15 cellular contexts compared by ENCODE assay signal in the genomic region with DNA sequence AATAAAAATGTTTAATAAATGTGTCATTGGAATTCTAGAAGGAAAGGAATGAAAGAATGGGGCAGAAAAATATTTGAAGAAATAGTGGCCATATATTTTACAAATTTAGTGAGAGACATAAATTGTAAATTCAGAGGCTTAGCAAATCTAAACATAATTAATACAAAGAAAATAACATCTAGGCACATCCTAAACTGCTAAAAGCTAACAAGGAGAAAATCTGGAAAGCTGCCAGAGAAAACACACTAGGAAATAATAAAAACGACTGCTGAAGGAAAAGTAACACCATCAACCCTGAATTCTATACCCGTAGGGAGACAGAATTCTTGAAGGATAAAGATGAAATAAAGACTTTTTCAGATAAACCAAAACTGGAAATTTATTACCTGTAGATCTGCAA. TPM values are rescaled to one million over a fixed set of nuclear protein-coding genes. Genes with fewer than 3 reads are reported as not detected.
"Had no signal": no experiment of that assay in that cellular context is flagged by ENCODE, and none has a peak within 500 bp of the region (broad histone marks: within the 10 kb centered on the region; RNA-seq: fewer than 3 reads in every experiment).

No MANE protein-coding gene starts in this region.

- H3K36me3 ChIP-seq: esophagus squamous epithelium, transverse colon had no signal

- H3K27me3 Mint-ChIP-seq: naive thymus-derived CD8-positive, alpha-beta T cell; stimulated activated naive B cell treated with anti-CD40 and anti-IgM and Interleukin-4, amounts not matched to agents 10 μg/mL and 1 μg/mL and 100 μg/mL, for 72 hours had no signal

- H3K9me3 ChIP-seq: esophagus squamous epithelium, mucosa of descending colon, neutrophil, transverse colon had no signal

- H3K27ac ChIP-seq: esophagus squamous epithelium, neutrophil, skin epidermis, transverse colon had no signal

- DNase-seq: activated T-cell treated with anti-CD3 and anti-CD28 coated beads, Interleukin-2, amount 50 U/mL, for 1 hour; esophagus squamous epithelium; glutamatergic neuron; left cardiac atrium; mucosa of descending colon; naive thymus-derived CD8-positive, alpha-beta T cell; posterior cingulate gyrus; stimulated activated naive B cell treated with anti-CD40 and anti-IgM and Interleukin-4, amounts not matched to agents 10 μg/mL and 1 μg/mL and 100 μg/mL, for 72 hours; transverse colon had no signal

- H3K4me3 Mint-ChIP-seq: naive thymus-derived CD8-positive, alpha-beta T cell; stimulated activated naive B cell treated with anti-CD40 and anti-IgM and Interleukin-4, amounts not matched to agents 10 μg/mL and 1 μg/mL and 100 μg/mL, for 72 hours had no signal

- H3K27me3 ChIP-seq: esophagus squamous epithelium, neutrophil, transverse colon had no signal

- ATAC-seq: activated CD4-positive, CD25-positive, alpha-beta regulatory T cell treated with anti-CD3 and anti-CD28 coated beads, Interleukin-2, amount 50 U/mL, for 24 hours; activated naive CD4-positive, alpha-beta T cell treated with anti-CD3 and anti-CD28 coated beads, Interleukin-2, amount 50 U/mL, for 72 hours; left cardiac atrium; mucosa of descending colon; naive thymus-derived CD8-positive, alpha-beta T cell; stimulated activated naive B cell treated with anti-CD40 and anti-IgM and Interleukin-4, amounts not matched to agents 10 μg/mL and 1 μg/mL and 100 μg/mL, for 72 hours had no signal

- H3K4me3 ChIP-seq: esophagus squamous epithelium, lung, mucosa of descending colon, skin epidermis, transverse colon had no signal

- H3K9me3 Mint-ChIP-seq: activated naive CD4-positive, alpha-beta T cell treated with anti-CD3 and anti-CD28 coated beads, Interleukin-2, amount 50 U/mL, for 72 hours; naive thymus-derived CD8-positive, alpha-beta T cell; stimulated activated naive B cell treated with anti-CD40 and anti-IgM and Interleukin-4, amounts not matched to agents 10 μg/mL and 1 μg/mL and 100 μg/mL, for 72 hours had no signal

- H3K27ac Mint-ChIP-seq: activated naive CD4-positive, alpha-beta T cell treated with anti-CD3 and anti-CD28 coated beads, Interleukin-2, amount 50 U/mL, for 72 hours; stimulated activated naive B cell treated with anti-CD40 and anti-IgM and Interleukin-4, amounts not matched to agents 10 μg/mL and 1 μg/mL and 100 μg/mL, for 72 hours had no signal

RNA-seq across cellular contexts. Expression of gene RIPPLY2, which starts 30.1 kb away (rescaled TPM):
- total RNA-seq: activated naive CD4-positive, alpha-beta T cell treated with anti-CD3 and anti-CD28 coated beads, Interleukin-2, amount 50 U/mL, for 72 hours; left cardiac atrium; lung; naive thymus-derived CD8-positive, alpha-beta T cell; subcutaneous adipose tissue; transverse colon had no signal
- polyA plus RNA-seq: naive thymus-derived CD8-positive, alpha-beta T cell had no signal
